10 cellular contexts compared by ENCODE assay signal in the genomic region with DNA sequence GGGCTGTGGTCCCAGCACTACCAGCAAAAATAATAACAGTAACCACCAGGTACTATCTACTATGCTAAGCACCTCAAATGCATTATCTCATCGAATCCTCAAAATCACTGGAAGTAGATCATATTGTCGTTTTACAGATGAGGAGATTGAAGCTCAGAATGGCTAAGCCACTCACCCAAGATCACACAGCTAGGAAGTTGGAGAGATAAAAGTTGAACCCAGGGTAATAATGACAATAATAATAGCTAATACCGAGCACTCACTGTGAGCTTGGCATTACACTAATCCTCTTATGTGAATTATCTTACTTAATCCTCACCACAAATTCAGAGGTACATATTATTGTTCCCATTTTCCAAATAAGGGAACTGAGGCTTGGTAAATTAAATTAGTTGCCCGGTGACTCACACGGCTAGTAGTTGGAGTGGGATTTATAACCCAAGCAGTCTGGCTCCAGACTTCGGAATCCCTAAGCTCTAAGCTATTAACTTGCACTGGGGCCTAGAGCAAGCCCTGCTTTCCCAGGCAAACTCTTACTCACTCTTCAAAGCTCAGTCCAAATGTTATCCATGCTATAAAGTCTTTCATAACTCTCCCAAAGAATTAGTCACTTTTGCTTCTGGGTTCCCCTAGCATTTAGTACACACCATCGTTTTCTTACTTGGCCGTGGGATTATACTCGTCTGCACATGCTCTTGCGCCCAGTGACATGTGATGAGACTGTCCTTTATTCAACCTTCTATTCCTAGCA. TPM values are rescaled to one million over a fixed set of nuclear protein-coding genes. Genes with fewer than 3 reads are reported as not detected.
DNase-seq lines count a peak whose midpoint lies in the region; ATAC-seq and TF ChIP-seq lines count a peak whose summit lies in the region.
"Had no signal": no experiment of that assay in that cellular context is flagged by ENCODE, and none has a peak within 500 bp of the region (broad histone marks: within the 10 kb centered on the region; RNA-seq: fewer than 3 reads in every experiment).

No MANE protein-coding gene starts in this region.

- peaks cover 17% of the 10 kb centered on the region for H3K27me3 Mint-ChIP-seq in WTC11 (ENCODE audit: low read depth)

- in situ Hi-C loops in GM13976 (cut with MboI; ENCODE audit: low sequenced_read_pairs, unreplicated experiment): no loop called here

- no peaks in the 10 kb centered on the region for H3K36me3 Mint-ChIP-seq in WTC11

- no peaks in the 10 kb centered on the region for H3K9me3 Mint-ChIP-seq in WTC11

- peak overlapping the region; percentile 21; the same call in 1 of the 2 replicates for H3K27ac Mint-ChIP-seq in WTC11

- peak; percentile 99 for DNase-seq in GM04503 (ENCODE audit: low read depth)
- no peak for DNase-seq in WTC11 (ENCODE audit: low spot score)
- DNase-seq in fibroblast of villous mesenchyme (ENCODE audit: low read depth): peak; percentile 99
- no peak for DNase-seq in sciatic nerve (ENCODE audit: low spot score)
- DNase-seq in GM13976 (ENCODE audit: low spot score): no peak
- DNase-seq in left colon: no peak
- no peak for DNase-seq in activated naive CD4-positive, alpha-beta T cell treated with Interleukin-2 at 50 U/mL for 16 hours
- DNase-seq: GDM1, NCI-H510A had no signal

- POLR2A ChIA-PET in WTC11 (lab: Charles Lee): no interaction called here

- ATAC-seq in WTC11 (no peak), sciatic nerve (peak; percentile 60), HG03175 (IDR thresholded peaks at IDR 0.05; ENCODE audit: unreplicated experiment) (no peak), left colon (no peak)

- no peak for TF ChIP-seq CTCF in WTC11 (IDR thresholded peaks at IDR 0.05)
- no peak for TF ChIP-seq CTCF in fibroblast of villous mesenchyme (IDR thresholded peaks at IDR 0.05; ENCODE audit: insufficient read depth, low read depth, low read length)
- TF ChIP-seq CTCF in GM13976 (IDR thresholded peaks at IDR 0.05; ENCODE audit: borderline replicate concordance, control extremely low read depth, extremely low read depth, insufficient read depth, missing control alignments): no peak

- CTCF ChIA-PET in WTC11 (lab: Charles Lee): interaction anchor here (0.8 to 2.7 kb wide), 2 partner anchors 9 to 151 kb away, joined by 3 to 13 read pairs; a partner anchor contains a TSS

- peaks cover 32% of the 10 kb centered on the region for H3K4me1 Mint-ChIP-seq in WTC11

- no peak overlapping the region for H3K4me3 ChIP-seq in fibroblast of villous mesenchyme (ENCODE audit: low read depth, low read length)

- intact Hi-C loops in sciatic nerve (cut with DNase I) (no loop called here), left colon (cut with DNase I, micrococcal nuclease) (no loop called here)

- no peak overlapping the region for H3K4me3 Mint-ChIP-seq in WTC11

TF ChIP-seq in WTC11, 78 proteins besides CTCF, POLR2A, EP300 and RAD21:
- TF ChIP-seq, protein P1, sequence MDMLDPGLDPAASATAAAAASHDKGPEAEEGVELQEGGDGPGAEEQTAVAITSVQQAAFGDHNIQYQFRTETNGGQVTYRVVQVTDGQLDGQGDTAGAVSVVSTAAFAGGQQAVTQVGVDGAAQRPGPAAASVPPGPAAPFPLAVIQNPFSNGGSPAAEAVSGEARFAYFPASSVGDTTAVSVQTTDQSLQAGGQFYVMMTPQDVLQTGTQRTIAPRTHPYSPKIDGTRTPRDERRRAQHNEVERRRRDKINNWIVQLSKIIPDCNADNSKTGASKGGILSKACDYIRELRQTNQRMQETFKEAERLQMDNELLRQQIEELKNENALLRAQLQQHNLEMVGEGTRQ (CRISPR knock-in tag; IDR thresholded peaks at IDR 0.05): no peak
- no peak for TF ChIP-seq SP1 (CRISPR knock-in tag; conservative IDR thresholded peaks at IDR 0.05)
- TF ChIP-seq TP53 (CRISPR knock-in tag; IDR thresholded peaks at IDR 0.05): no peak

RNA-seq across cellular contexts. Expression of a gene that starts 3.8 kb away (rescaled TPM):
- 5.9 to 6.9 TPM (median 6.6 TPM) in 3 replicates for total RNA-seq in WTC11 (2021)
- 13.8 and 23.5 TPM in 2 replicates for total RNA-seq in fibroblast of villous mesenchyme
- total RNA-seq in sciatic nerve: 6.3 TPM
- total RNA-seq in left colon: under 1 TPM; 0.27 to 0.64 TPM

RNA-seq across cellular contexts. Expression of a gene that starts 9.3 kb away (rescaled TPM):
- total RNA-seq in WTC11 (2021): 0.13 to 0.16 TPM (median 0.14 TPM) in 3 replicates
- total RNA-seq in fibroblast of villous mesenchyme: 1.3 TPM in 2 replicates
- total RNA-seq in sciatic nerve: 2.5 TPM
- total RNA-seq in left colon: under 1 TPM; 0.17 to 0.21 TPM

RNA-seq across cellular contexts. Expression of a gene that starts 58.6 kb away (rescaled TPM):
- total RNA-seq in WTC11 (2021) (130 to 174 TPM (median 133 TPM) in 3 replicates), fibroblast of villous mesenchyme (19.0 and 23.7 TPM in 2 replicates), sciatic nerve (30.0 TPM), left colon (10 to 100 TPM; 14.6 to 21.7 TPM)

Comparison
In these comparisons a context has a peak if more than half of its experiments do, and no peak if none do; other contexts are left out.
1. DNase-seq: peak in GM04503 (single experiment) and fibroblast of villous mesenchyme (single experiment); none in WTC11 (single experiment), sciatic nerve (single experiment), GM13976 (single experiment), left colon (0 of 2) and activated naive CD4-positive, alpha-beta T cell treated with Interleukin-2 at 50 U/mL for 16 hours (single experiment).